Comparison of ENCODE assay signal across 1 cellular context in genomic region chr5:146660381-146660960, GRCh38.
TF ChIP-seq lines count a peak whose summit lies in the region.

No MANE protein-coding gene starts in this region.

TF ChIP-seq in GM23338, 12 proteins besides CTCF, POLR2A, EP300 and RAD21 (continued from another document):
- TF ChIP-seq ETS1 (IDR thresholded peaks at IDR 0.05) = no peak
- TF ChIP-seq REST (IDR thresholded peaks at IDR 0.05; ENCODE audit: unreplicated experiment) = no peak
- no peak for TF ChIP-seq STAT1 (IDR thresholded peaks at IDR 0.05; ENCODE audit: unreplicated experiment)
